In genomic region chr4:57091657-57092162, GRCh38 we compare ENCODE assay signal across 15 cellular contexts. TPM values are rescaled to one million over a fixed set of nuclear protein-coding genes. Genes with fewer than 3 reads are reported as not detected.
A peak's percentile ranks its signal among the peaks of the same experiment; 100 is the strongest.
DNase-seq lines count a peak whose midpoint lies in the region; ATAC-seq, FAIRE-seq and TF ChIP-seq lines count a peak whose summit lies in the region.
"Had no signal": no experiment of that assay in that cellular context is flagged by ENCODE, and none has a peak within 500 bp of the region (broad histone marks: within the 10 kb centered on the region; RNA-seq: fewer than 3 reads in every experiment).

No MANE protein-coding gene starts in this region.

- no peaks in the 10 kb centered on the region for H4K20me1 ChIP-seq in HepG2 (ENCODE audit: insufficient read depth, low read length)

- intact Hi-C loops in HepG2 (cut with micrococcal nuclease; ENCODE audit: unreplicated experiment): no loop called here

- H2AFZ ChIP-seq in HepG2 (ENCODE audit: low read length): no peak overlapping the region

- peak; percentile 68 for ATAC-seq in GM18867 (IDR thresholded peaks at IDR 0.05; ENCODE audit: unreplicated experiment)
- peak; percentile 78 for ATAC-seq in HG03442 (IDR thresholded peaks at IDR 0.05; ENCODE audit: unreplicated experiment)
- no peak for ATAC-seq in HepG2
- ATAC-seq in GM21526 (IDR thresholded peaks at IDR 0.05; ENCODE audit: low FRiP score, unreplicated experiment): no peak
- ATAC-seq: activated T-helper 17 cell treated with anti-CD3 and anti-CD28 coated beads, Interleukin-2, amount 50 U/mL, for 72 hours had no signal

- 39% methylated on average over 3 of the region's 3 CpGs for WGBS in HepG2 (ENCODE audit: low lambda C conversion rate)

- H3K4me2 ChIP-seq in HepG2 (ENCODE audit: low read depth, low read length): no peak overlapping the region

- no peak overlapping the region for H3K27ac ChIP-seq in HepG2 (ENCODE audit: extremely low read length, insufficient read depth, low read length)

- H3K9me3 Mint-ChIP-seq in chondrocyte (ENCODE audit: low read depth): no peaks in the 10 kb centered on the region
- H3K9me3 Mint-ChIP-seq in nephron progenitor cell: no peaks in the 10 kb centered on the region
- H3K9me3 Mint-ChIP-seq: activated T-helper 17 cell treated with anti-CD3 and anti-CD28 coated beads, Interleukin-2, amount 50 U/mL, for 72 hours had no signal

- H3K4me3 ChIP-seq in HepG2 (replicated peaks in 1 of 3; ENCODE audit: insufficient read depth in 1 of 3, low read depth in 2 of 3, low read length in 3 of 3): no peak overlapping the region

- H3K9ac ChIP-seq in HepG2 (ENCODE audit: insufficient read depth, low read depth, low read length): no peak overlapping the region

- CTCF ChIA-PET in HepG2 (lab: Yijun Ruan, JAX; ENCODE audit: low intra/inter-chr PET ratio, low total read pairs): no interaction called here

- no peak for TF ChIP-seq POLR2A in HepG2 (IDR thresholded peaks at IDR 0.05; ENCODE audit: insufficient read depth in 1 of 2, low read depth in 2 of 2, low read length in 2 of 2)

- H3K4me1 ChIP-seq in HepG2 (ENCODE audit: insufficient read depth, low read length): no peaks in the 10 kb centered on the region

- no peaks in the 10 kb centered on the region for H3K9me3 ChIP-seq in HepG2 (ENCODE audit: low read length)

- H3K4me1 Mint-ChIP-seq in chondrocyte (ENCODE audit: low read depth) (peaks cover 93% of the 10 kb centered on the region), nephron progenitor cell (peaks cover 5% of the 10 kb centered on the region)
- H3K4me1 Mint-ChIP-seq: activated T-helper 17 cell treated with anti-CD3 and anti-CD28 coated beads, Interleukin-2, amount 50 U/mL, for 72 hours had no signal

- 0 out of 5 replicates have a peak, but pooled peaks cover 0 to 1% of the 10 kb centered on the region in 2 experiments for H3K27me3 ChIP-seq in HepG2 (ENCODE audit: control insufficient read depth in 1 of 2, insufficient read depth in 2 of 2, low read length in 2 of 2)

- no peak for TF ChIP-seq RAD21 in HepG2 (CRISPR knock-in tag; IDR thresholded peaks at IDR 0.05)

- BruUV-seq in HepG2 (replicated peaks; lab: Mats Ljungman, UMichigan): no TSS peak

- TF ChIP-seq CTCF in chondrocyte (IDR thresholded peaks at IDR 0.05): no peak
- no peak for TF ChIP-seq CTCF in nephron progenitor cell (IDR thresholded peaks at IDR 0.05)
- no peak for TF ChIP-seq CTCF in HepG2 (CRISPR knock-in tag; IDR thresholded peaks at IDR 0.05)

- no peak overlapping the region for H3K4me3 Mint-ChIP-seq in chondrocyte (ENCODE audit: unreplicated experiment)
- H3K4me3 Mint-ChIP-seq in nephron progenitor cell: no peak overlapping the region
- H3K4me3 Mint-ChIP-seq: activated T-helper 17 cell treated with anti-CD3 and anti-CD28 coated beads, Interleukin-2, amount 50 U/mL, for 72 hours had no signal

- H3K36me3 ChIP-seq in HepG2 (replicated peaks in 1 of 2; ENCODE audit: control insufficient read depth in 1 of 2, insufficient read depth in 2 of 2, low read length in 2 of 2): no peaks in the 10 kb centered on the region

- H3K27me3 Mint-ChIP-seq in chondrocyte (ENCODE audit: low read depth): no peaks in the 10 kb centered on the region
- H3K27me3 Mint-ChIP-seq in nephron progenitor cell (ENCODE audit: low read depth, poor library complexity): no peaks in the 10 kb centered on the region

- POLR2A ChIA-PET in HepG2 (lab: Yijun Ruan, JAX): no interaction called here

- in situ Hi-C loops in HepG2 (cut with HindIII; ENCODE audit: extremely low pct_ligation_motif_present, low pct_unique_long_range_greater_than_20kb): no loop called here

- H3K36me3 Mint-ChIP-seq in chondrocyte (ENCODE audit: low read depth): peaks cover 54% of the 10 kb centered on the region
- H3K36me3 Mint-ChIP-seq in nephron progenitor cell (ENCODE audit: low read depth): no peaks in the 10 kb centered on the region

- DNase-seq in chondrocyte (ENCODE audit: low spot score) (no peak), nephron progenitor cell (no peak), NCI-H1092 treated with DMSO at 0.1 percent for 48 hours (lab: John Stamatoyannopoulos, UW) (no peak), HepG2 (ENCODE audit: low spot score) (no peak)
- DNase-seq in effector CD8-positive, alpha-beta T cell (lab: John Stamatoyannopoulos, UW): no peak
- DNase-seq: cerebellar nuclear complex, EL, foreskin melanocyte, H7, T-helper 1 cell had no signal

- no peak for FAIRE-seq in HepG2 (lab: Jason Lieb, UNC)

- no peaks in the 10 kb centered on the region for H3K79me2 ChIP-seq in HepG2 (ENCODE audit: insufficient read depth, low read length)

- H3K27ac Mint-ChIP-seq in chondrocyte (ENCODE audit: unreplicated experiment) (peak overlapping the region; percentile 85), nephron progenitor cell (peak overlapping the region; percentile 37)
- H3K27ac Mint-ChIP-seq: activated T-helper 17 cell treated with anti-CD3 and anti-CD28 coated beads, Interleukin-2, amount 50 U/mL, for 72 hours had no signal

- no peak for TF ChIP-seq EP300 in HepG2 (IDR thresholded peaks at IDR 0.05; ENCODE audit: low read depth in 2 of 2, low read length in 2 of 2)
- no peak for TF ChIP-seq EP300 in HepG2 (CRISPR knock-in tag; IDR thresholded peaks at IDR 0.05; ENCODE audit: borderline replicate concordance)

TF ChIP-seq in HepG2, 621 proteins besides CTCF, POLR2A, EP300 and RAD21 (continues in another document):
- TF ChIP-seq CSRNP2 (CRISPR knock-in tag; conservative IDR thresholded peaks at IDR 0.05; ENCODE audit: low read depth) (no peak), ZNF556 (CRISPR knock-in tag; IDR thresholded peaks at IDR 0.05; ENCODE audit: borderline replicate concordance) (no peak), ZNF597 (CRISPR knock-in tag; IDR thresholded peaks at IDR 0.05) (no peak), ARNTL (CRISPR knock-in tag; IDR thresholded peaks at IDR 0.05) (no peak), DDIT3 (CRISPR knock-in tag; IDR thresholded peaks at IDR 0.05) (no peak), PHB2 (IDR thresholded peaks at IDR 0.05; ENCODE audit: partially characterized antibody) (no peak), ZNF17 (CRISPR knock-in tag; IDR thresholded peaks at IDR 0.05) (no peak), ZNF260 (CRISPR knock-in tag; IDR thresholded peaks at IDR 0.05; ENCODE audit: borderline replicate concordance, low read depth) (no peak), ZBTB8A (CRISPR knock-in tag; IDR thresholded peaks at IDR 0.05; ENCODE audit: borderline replicate concordance, low read depth) (no peak)

RNA-seq across cellular contexts. Expression of gene IGFBP7, which starts 18.5 kb away (rescaled TPM):
- total RNA-seq in chondrocyte: 3,991 to 5,189 TPM (median 5,125 TPM) in 3 replicates
- 0.32 and 1.1 TPM in 2 replicates for total RNA-seq in HepG2 (2016; rRNA removed; fragmentation: Illumina TruSeq; extraction: Trizol)
- total RNA-seq in HepG2 (2016; cell fraction: cytosol; rRNA removed; fragmentation: Illumina TruSeq; extraction: Trizol; ENCODE audit: low read depth): 0.30 TPM in 1 of 2 replicates, not detected in the other
- 0.46 and 0.52 TPM in 2 replicates for total RNA-seq in HepG2 (2016; cell fraction: insoluble cytoplasmic fraction; rRNA removed; fragmentation: Illumina TruSeq; extraction: Trizol)
- not detected in 2 replicates for total RNA-seq in HepG2 (2016; cell fraction: membrane; rRNA removed; fragmentation: Illumina TruSeq; extraction: Trizol)
- 0.93 and 0.94 TPM in 2 replicates for total RNA-seq in HepG2 (2016; cell fraction: nucleus; rRNA removed; fragmentation: Illumina TruSeq; extraction: Trizol)
- 1.3 and 1.6 TPM in 2 replicates for polyA plus RNA-seq in HepG2 (2011; rRNA removed)
- polyA plus RNA-seq in HepG2 (2011; cell fraction: cytosol; rRNA removed): 0.96 and 1.2 TPM in 2 replicates
- polyA plus RNA-seq in HepG2 (2011; cell fraction: nucleus; rRNA removed): 0.83 and 1.3 TPM in 2 replicates
- polyA plus RNA-seq in HepG2 (2012): 0.36 and 0.42 TPM in 2 replicates
- 0.14 and 0.24 TPM in 2 replicates for polyA plus RNA-seq in HepG2 (2016; cell fraction: cytosol; fragmentation: Illumina TruSeq; extraction: Trizol; ENCODE audit: low read depth)
- polyA plus RNA-seq in HepG2 (2016; cell fraction: insoluble cytoplasmic fraction; fragmentation: Illumina TruSeq; extraction: Trizol; ENCODE audit: low read depth): 0.52 and 0.59 TPM in 2 replicates
- 0.27 and 0.38 TPM in 2 replicates for polyA plus RNA-seq in HepG2 (2016; cell fraction: membrane; fragmentation: Illumina TruSeq; extraction: Trizol; ENCODE audit: low read depth)
- 1.6 and 1.9 TPM in 2 replicates for polyA plus RNA-seq in HepG2 (2016; cell fraction: nucleus; fragmentation: Illumina TruSeq; extraction: Trizol; ENCODE audit: insufficient read depth, low read depth)
- 0.62 and 1.8 TPM in 2 replicates for polyA minus RNA-seq in HepG2 (2011; rRNA and poly(A)+ RNA removed; ENCODE audit: low replicate concordance)
- 0.53 and 1.3 TPM in 2 replicates for polyA minus RNA-seq in HepG2 (2011; cell fraction: cytosol; rRNA and poly(A)+ RNA removed)
- not detected in 2 replicates for polyA minus RNA-seq in HepG2 (2011; cell fraction: nucleus; rRNA and poly(A)+ RNA removed)
- total RNA-seq: activated CD8-positive, alpha-beta memory T cell treated with anti-CD3 and anti-CD28 coated beads for 36 hours; activated T-helper 17 cell treated with anti-CD3 and anti-CD28 coated beads, Interleukin-2, amount 50 U/mL, for 72 hours had no signal

Comparison
In these comparisons a context has a peak if more than half of its experiments do, and no peak if none do; other contexts are left out.
1. ATAC-seq: peak in GM18867 (single experiment) and HG03442 (single experiment); none in HepG2 (single experiment) and GM21526 (single experiment).
2. RNA of gene IGFBP7, which starts 18.5 kb away (total RNA-seq): 3,991 to 5,189 TPM in chondrocyte; 0.30 to 1.1 TPM in HepG2; every median in the first group is over 1,000 times any median in the second.